ENCODE assay signal across 7 cellular contexts in the genomic region with DNA sequence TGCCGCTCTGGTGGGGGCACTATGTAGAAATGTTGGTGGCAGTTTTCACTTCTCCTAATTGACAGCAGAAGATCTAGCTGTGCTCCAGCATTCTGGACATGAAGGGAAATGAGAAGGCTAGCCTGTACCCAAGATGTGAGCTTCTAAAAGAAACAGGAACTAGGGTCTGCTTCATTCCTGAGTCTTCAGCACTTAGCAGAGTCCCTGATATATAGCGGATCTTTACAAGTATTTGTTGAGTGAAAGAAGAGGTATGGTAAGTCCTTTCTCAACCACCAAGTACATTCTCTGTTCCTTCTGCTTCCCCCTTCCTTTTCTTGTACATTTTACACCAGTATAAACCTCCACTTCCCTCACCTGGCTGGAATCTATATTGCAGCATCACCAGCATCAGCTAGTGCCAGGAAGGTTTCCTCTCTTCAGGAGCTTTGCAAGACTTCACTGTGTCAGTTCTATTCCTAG.
DNase-seq lines count a peak whose midpoint lies in the region; ATAC-seq and TF ChIP-seq lines count a peak whose summit lies in the region.

No MANE protein-coding gene starts in this region.

- H4K12ac ChIP-seq in trophoblast cell (ENCODE audit: low read depth, low read length), result no peak overlapping the region

- H2BK120ac ChIP-seq in trophoblast cell (ENCODE audit: insufficient read depth, low read length, poor library complexity), result no peak overlapping the region

- WGBS in trophoblast cell (ENCODE audit: extremely low coverage, insufficient coverage, insufficient read length), result no CpG with 5 or more reads among the region's 2 CpGs

- no peak overlapping the region for H3K9ac ChIP-seq in trophoblast cell (ENCODE audit: low read length)

- H3K9me3 ChIP-seq in RWPE2 (ENCODE audit: severe bottlenecking) (no peaks in the 10 kb centered on the region), trophoblast cell (ENCODE audit: insufficient read depth, low read depth, low read length) (peaks cover 2% of the 10 kb centered on the region)

- H3K27me3 ChIP-seq in RWPE2 (ENCODE audit: insufficient read depth, poor library complexity, severe bottlenecking) (no peaks in the 10 kb centered on the region), trophoblast cell (ENCODE audit: insufficient read depth, low read length) (no peaks in the 10 kb centered on the region)

- no peak overlapping the region for H3K14ac ChIP-seq in trophoblast cell (ENCODE audit: low read length)

- no peaks in the 10 kb centered on the region for H3K27me3 Mint-ChIP-seq in activated naive CD4-positive, alpha-beta T cell treated with anti-CD3 and anti-CD28 coated beads, Interleukin-2, amount 10 ng/mL, durations not matched to agents 7 days and 5 days

- H3K4me3 ChIP-seq in RWPE2 (ENCODE audit: severe bottlenecking) (no peak overlapping the region), trophoblast cell (ENCODE audit: low read depth, low read length) (no peak overlapping the region)

- no peaks in the 10 kb centered on the region for H3K4me1 ChIP-seq in RWPE2 (ENCODE audit: insufficient read depth, poor library complexity, severe bottlenecking)
- peaks cover 0 to 3% of the 10 kb centered on the region in 2 experiments for H3K4me1 ChIP-seq in trophoblast cell (ENCODE audit: control insufficient read depth in 1 of 2, insufficient read depth in 2 of 2, low read length in 2 of 2)

- no peak overlapping the region for H3K4me2 ChIP-seq in trophoblast cell (ENCODE audit: low read length)

- H3K27ac Mint-ChIP-seq in activated naive CD4-positive, alpha-beta T cell treated with anti-CD3 and anti-CD28 coated beads, Interleukin-2, amount 10 ng/mL, durations not matched to agents 7 days and 5 days, result no peak overlapping the region

- H3K36me3 ChIP-seq in RWPE2 (ENCODE audit: low read depth) (no peaks in the 10 kb centered on the region), trophoblast cell (ENCODE audit: control insufficient read depth in 1 of 2, insufficient read depth in 2 of 2, low read length in 2 of 2) (no peaks in the 10 kb centered on the region)

- no peak overlapping the region for H2BK5ac ChIP-seq in trophoblast cell (ENCODE audit: low read depth, low read length, poor library complexity)

- no peak overlapping the region for H4K91ac ChIP-seq in trophoblast cell (ENCODE audit: low read depth, low read length)

- no peaks in the 10 kb centered on the region for H3K79me1 ChIP-seq in trophoblast cell (ENCODE audit: low read length)

- no peak overlapping the region for H3K18ac ChIP-seq in trophoblast cell (ENCODE audit: low read length)

- peak; percentile 17 for TF ChIP-seq CTCF in RWPE2 (IDR thresholded peaks at IDR 0.05; ENCODE audit: poor library complexity, severe bottlenecking)

- no peak overlapping the region for H3K23ac ChIP-seq in trophoblast cell (ENCODE audit: low read length)

- CTCF ChIA-PET in activated naive CD4-positive, alpha-beta T cell treated with anti-CD3 and anti-CD28 coated beads, Interleukin-2, amount 10 ng/mL, durations not matched to agents 7 days and 5 days (lab: Charles Lee), result no interaction called here

- H4K8ac ChIP-seq in trophoblast cell (ENCODE audit: low read depth, low read length), result no peak overlapping the region

- ATAC-seq in GM18511 (IDR thresholded peaks at IDR 0.05; ENCODE audit: unreplicated experiment) (peak; percentile 62), HG02973 (IDR thresholded peaks at IDR 0.05; ENCODE audit: unreplicated experiment) (peak; percentile 68), RWPE2 (ENCODE audit: low read depth) (no peak), HG03108 (IDR thresholded peaks at IDR 0.05; ENCODE audit: unreplicated experiment) (no peak)

- H3K36me3 Mint-ChIP-seq in activated naive CD4-positive, alpha-beta T cell treated with anti-CD3 and anti-CD28 coated beads, Interleukin-2, amount 10 ng/mL, durations not matched to agents 7 days and 5 days, result no peaks in the 10 kb centered on the region

- H3K27ac ChIP-seq in RWPE2 (ENCODE audit: poor library complexity, severe bottlenecking) (no peak overlapping the region), trophoblast cell (ENCODE audit: low read depth, low read length) (no peak overlapping the region)

- no peak for DNase-seq in RWPE2 (ENCODE audit: low spot score)
- peak; percentile 12 to 51 for DNase-seq in trophoblast cell
- no peak for DNase-seq in activated naive CD4-positive, alpha-beta T cell treated with anti-CD3 and anti-CD28 coated beads, Interleukin-2, amount 10 ng/mL, durations not matched to agents 7 days and 5 days
- DNase-seq in stimulated activated CD4-positive, alpha-beta T cell treated with anti-CD3 and anti-CD28 coated beads, Interleukin-2, amount 100 ng/mL, for 24 hours, result no peak

- H2BK12ac ChIP-seq in trophoblast cell (ENCODE audit: low read length), result no peak overlapping the region

- H2AK5ac ChIP-seq in trophoblast cell (ENCODE audit: low read length), result no peak overlapping the region

- no peak overlapping the region for H3K4ac ChIP-seq in trophoblast cell (ENCODE audit: low read depth, low read length)

- H3K4me1 Mint-ChIP-seq in activated naive CD4-positive, alpha-beta T cell treated with anti-CD3 and anti-CD28 coated beads, Interleukin-2, amount 10 ng/mL, durations not matched to agents 7 days and 5 days, result no peaks in the 10 kb centered on the region

- peaks cover 2% of the 10 kb centered on the region for H3K9me3 Mint-ChIP-seq in activated naive CD4-positive, alpha-beta T cell treated with anti-CD3 and anti-CD28 coated beads, Interleukin-2, amount 10 ng/mL, durations not matched to agents 7 days and 5 days

- no peaks in the 10 kb centered on the region for H3K79me2 ChIP-seq in trophoblast cell (ENCODE audit: control insufficient read depth, insufficient read depth, low read length, poor library complexity)

- no peak overlapping the region for H3K4me3 Mint-ChIP-seq in activated naive CD4-positive, alpha-beta T cell treated with anti-CD3 and anti-CD28 coated beads, Interleukin-2, amount 10 ng/mL, durations not matched to agents 7 days and 5 days

- H2AFZ ChIP-seq in trophoblast cell (ENCODE audit: insufficient read depth, low read length, poor library complexity), result no peak overlapping the region

Comparison
In these comparisons a context has a peak if more than half of its experiments do, and no peak if none do; other contexts are left out.
1. ATAC-seq: peak in GM18511 (single experiment) and HG02973 (single experiment); none in RWPE2 (single experiment) and HG03108 (single experiment).
2. DNase-seq: peak in trophoblast cell (2 of 2); none in RWPE2 (single experiment), activated naive CD4-positive, alpha-beta T cell treated with anti-CD3 and anti-CD28 coated beads, Interleukin-2, amount 10 ng/mL, durations not matched to agents 7 days and 5 days (single experiment) and stimulated activated CD4-positive, alpha-beta T cell treated with anti-CD3 and anti-CD28 coated beads, Interleukin-2, amount 100 ng/mL, for 24 hours (0 of 2).